In the genomic region with DNA sequence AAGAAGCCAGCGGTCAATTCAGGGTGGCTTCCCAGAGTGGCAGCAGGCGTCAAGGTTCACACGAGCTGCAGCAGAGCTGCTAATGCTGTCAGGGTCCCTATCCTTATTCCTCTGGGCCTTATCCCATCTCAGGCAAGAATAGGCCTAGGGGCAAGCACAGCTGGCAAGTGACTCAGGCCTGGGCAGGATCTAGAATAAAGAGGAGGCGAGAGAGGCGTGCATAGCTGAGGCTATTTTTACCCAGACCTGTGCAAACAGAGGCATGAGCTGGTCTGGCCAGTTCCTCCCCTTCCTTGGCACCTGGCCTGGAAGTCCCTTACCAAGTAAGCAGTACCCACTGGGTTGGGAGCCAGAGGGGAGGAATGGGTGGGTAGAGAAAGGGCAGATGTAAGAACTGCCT, we compare ENCODE assay signal across 9 cellular contexts. TPM values are rescaled to one million over a fixed set of nuclear protein-coding genes. Genes with fewer than 3 reads are reported as not detected.
A peak's percentile ranks its signal among the peaks of the same experiment; 100 is the strongest.
DNase-seq lines count a peak whose midpoint lies in the region; ATAC-seq and TF ChIP-seq lines count a peak whose summit lies in the region.
"Had no signal": no experiment of that assay in that cellular context is flagged by ENCODE, and none has a peak within 500 bp of the region (broad histone marks: within the 10 kb centered on the region; RNA-seq: fewer than 3 reads in every experiment).

No MANE protein-coding gene starts in this region.

- H3K27ac ChIP-seq in CD8-positive, alpha-beta memory T cell (ENCODE audit: low read depth, low read length), result no peak overlapping the region

- no peak for TF ChIP-seq CTCF in Calu3 (IDR thresholded peaks at IDR 0.05; ENCODE audit: unreplicated experiment)

- ATAC-seq in GM19452 (IDR thresholded peaks at IDR 0.05; ENCODE audit: unreplicated experiment) (peak; percentile 99), HG03432 (IDR thresholded peaks at IDR 0.05; ENCODE audit: unreplicated experiment) (peak; percentile 98), left colon (peak; percentile 88)

- no peak overlapping the region for H3K4me3 ChIP-seq in CD8-positive, alpha-beta memory T cell (ENCODE audit: low read length)
- H3K4me3 ChIP-seq: HAP-1 had no signal

- BruUV-seq in Calu3 (replicated peaks; lab: Mats Ljungman, UMichigan), result no TSS peak

- POLR2A ChIA-PET in CD8-positive, alpha-beta memory T cell (lab: Charles Lee), result no interaction called here

- peak overlapping the region; percentile 2 for H3K4me3 Mint-ChIP-seq in Calu3 (ENCODE audit: low read depth, unreplicated experiment)
- H3K4me3 Mint-ChIP-seq in CD8-positive, alpha-beta memory T cell, result no peak overlapping the region

- peaks cover 34% of the 10 kb centered on the region for H3K4me1 Mint-ChIP-seq in Calu3 (ENCODE audit: low read depth, unreplicated experiment)
- no peaks in the 10 kb centered on the region for H3K4me1 Mint-ChIP-seq in CD8-positive, alpha-beta memory T cell

- H3K9me3 Mint-ChIP-seq in Calu3 (ENCODE audit: low read depth, unreplicated experiment), result no peaks in the 10 kb centered on the region
- no peaks in the 10 kb centered on the region for H3K9me3 Mint-ChIP-seq in CD8-positive, alpha-beta memory T cell

- H3K27me3 ChIP-seq in CD8-positive, alpha-beta memory T cell (ENCODE audit: insufficient read depth, low read length, poor library complexity, severe bottlenecking), result no peaks in the 10 kb centered on the region

- DNase-seq in Calu3 (peak; percentile 88), SKM-1 treated with dmso at 0.1 percent for 144 hours (lab: John Stamatoyannopoulos, UW; ENCODE audit: unreplicated experiment) (peak; percentile 89), left colon (peak; percentile 61 to 65), COLO829 (ENCODE audit: low spot score) (no peak)
- DNase-seq in CD8-positive, alpha-beta memory T cell, result no peak
- DNase-seq in activated CD4-positive, CD25-positive, alpha-beta regulatory T cell treated with anti-CD3 and anti-CD28 coated beads, Interleukin-2, amount 50 U/mL, for 72 hours, result no peak

- H3K4me1 ChIP-seq in CD8-positive, alpha-beta memory T cell (ENCODE audit: insufficient read depth, low read length), result no peaks in the 10 kb centered on the region
- H3K4me1 ChIP-seq: HAP-1 had no signal

- intact Hi-C loops in Calu3 (cut with micrococcal nuclease; ENCODE audit: unreplicated experiment), result no loop called here
- intact Hi-C loops in left colon (cut with DNase I, micrococcal nuclease), result no loop called here

- no peaks in the 10 kb centered on the region for H3K36me3 ChIP-seq in CD8-positive, alpha-beta memory T cell (ENCODE audit: insufficient read depth, low read length)
- H3K36me3 ChIP-seq: HAP-1 had no signal

- H3K36me3 Mint-ChIP-seq in Calu3 (ENCODE audit: insufficient read depth, unreplicated experiment), result peaks cover 7% of the 10 kb centered on the region
- no peaks in the 10 kb centered on the region for H3K36me3 Mint-ChIP-seq in CD8-positive, alpha-beta memory T cell

- CTCF ChIA-PET in Calu3 (lab: Charles Lee), result interaction anchor here (0.5 to 1.2 kb wide), 7 partner anchors 12 to 340 kb away, joined by 3 to 9 read pairs (median 3); no protein-coding TSS in a partner anchor
- CTCF ChIA-PET in CD8-positive, alpha-beta memory T cell (lab: Charles Lee), result interaction anchor here (2.3 kb wide), 1 partner anchor 12 kb away, joined by 7 read pairs; the partner anchor contains the start of gene VIPR1

- peak overlapping the region; percentile 32 for H3K27ac Mint-ChIP-seq in Calu3 (ENCODE audit: unreplicated experiment)
- peak overlapping the region in 1 of 8 donors; percentile 55 for H3K27ac Mint-ChIP-seq in CD8-positive, alpha-beta memory T cell

- H3K27me3 Mint-ChIP-seq in Calu3 (ENCODE audit: unreplicated experiment), result no peaks in the 10 kb centered on the region
- peaks cover 0 to 5% of the 10 kb centered on the region in 2 donors for H3K27me3 Mint-ChIP-seq in CD8-positive, alpha-beta memory T cell

- H3K9me3 ChIP-seq in CD8-positive, alpha-beta memory T cell (ENCODE audit: low read length), result no peaks in the 10 kb centered on the region
- H3K9me3 ChIP-seq: HAP-1 had no signal

RNA-seq across cellular contexts. Expression of gene VIPR1, which starts 12.2 kb away (rescaled TPM):
- total RNA-seq in Calu3 (2022), result 16.6 and 19.2 TPM in 2 replicates
- total RNA-seq in left colon, result 100 to 1,000 TPM; 128 to 137 TPM
- total RNA-seq in CD8-positive, alpha-beta memory T cell, result 1 to 10 TPM; 5.4 to 5.9 TPM
- polyA plus RNA-seq in CD8-positive, alpha-beta memory T cell, result 12.7 TPM

Comparison
In these comparisons a context has a peak if more than half of its experiments do, and no peak if none do; other contexts are left out.
1. DNase-seq: peak in Calu3 (single experiment), SKM-1 treated with dmso at 0.1 percent for 144 hours (single experiment) and left colon (2 of 2); none in CD8-positive, alpha-beta memory T cell (0 of 5), activated CD4-positive, CD25-positive, alpha-beta regulatory T cell treated with anti-CD3 and anti-CD28 coated beads, Interleukin-2, amount 50 U/mL, for 72 hours (single experiment) and COLO829 (single experiment).
2. Peak in every context shown above with its lines, with median percentiles within 50 percentile points of each other: ATAC-seq.